Comparison of ENCODE assay signal across 27 cellular contexts in genomic region chr3:172021859-172022258, GRCh38.
"Had no signal": no experiment of that assay in that cellular context is flagged by ENCODE, and none has a peak within 500 bp of the region (broad histone marks: within the 10 kb centered on the region; RNA-seq: fewer than 3 reads in every experiment).

No MANE protein-coding gene starts in this region.

- H3K27me3 ChIP-seq: stomach, suprapubic skin, testis, thyroid gland, tibial artery, tibial nerve, transverse colon, upper lobe of left lung, upper lobe of right lung, uterus, vagina had no signal

- FAIRE-seq: urothelium cell line had no signal

- H3K9me3 ChIP-seq: stomach, suprapubic skin, testis, thoracic aorta, thyroid gland, tibial artery, tibial nerve, transverse colon, upper lobe of left lung, upper lobe of right lung, uterus, vagina had no signal

- DNase-seq: stimulated activated CD4-positive, alpha-beta T cell treated with anti-CD3 and anti-CD28 coated beads, Interleukin-2, amount 100 ng/mL, for 48 hours; stimulated activated CD4-positive, alpha-beta T cell treated with anti-CD3 and anti-CD28 coated beads, Interleukin-4, amount 100 ng/mL, for 1 hour; stimulated activated CD4-positive, alpha-beta T cell treated with anti-CD3 and anti-CD28 coated beads, Interleukin-4, amount 100 ng/mL, for 24 hours; stimulated activated CD4-positive, alpha-beta T cell treated with anti-CD3 and anti-CD28 coated beads, Interleukin-4, amount 100 ng/mL, for 4 hours; stimulated activated CD8-positive, alpha-beta memory T cell treated with anti-CD3 and anti-CD28 coated beads, Interleukin-4, amount 100 ng/mL, for 48 hours; stimulated activated naive B cell treated with anti-CD40 and anti-IgM and Interleukin-4, amounts not matched to agents 10 μg/mL and 1 μg/mL and 100 μg/mL, for 72 hours; stimulated activated naive CD4-positive, alpha-beta T cell; stimulated activated naive CD4-positive, alpha-beta T cell treated with Interleukin-2 at 50 U/mL for 16 hours; stimulated activated naive CD8-positive, alpha-beta T cell treated with anti-CD3 and anti-CD28 coated beads, Interleukin-15, amount 100 ng/mL, for 72 hours; stimulated activated naive CD8-positive, alpha-beta T cell treated with anti-CD3 and anti-CD28 coated beads, Interleukin-15, Interleukin-2, amounts not matched to agents 100 U/mL and 50 U/mL, for 24 hours; stomach; substantia nigra; testis; thyroid gland; tibial artery; transverse colon; trophoblast cell; upper lobe of left lung; upper lobe of right lung; uterus had no signal

- H3K27ac ChIP-seq: stomach, suprapubic skin, testis, thoracic aorta, thyroid gland, tibial artery, tibial nerve, transverse colon, upper lobe of left lung, upper lobe of right lung, uterus, vagina had no signal

- ATAC-seq: stimulated activated effector memory CD8-positive, alpha-beta T cell treated with anti-CD3 and anti-CD28 coated beads, Interleukin-12 subunit alpha, Interleukin-12 subunit beta, amount 100 ng/mL, for 72 hours; stimulated activated memory B cell treated with anti-CD40 and anti-IgM and Interleukin-4, amounts not matched to agents 10 μg/mL and 1 μg/mL and 100 μg/mL, for 72 hours; stimulated activated naive B cell treated with anti-CD40 and anti-IgM and Interleukin-4, amounts not matched to agents 10 μg/mL and 1 μg/mL and 100 μg/mL, for 72 hours; stimulated activated naive CD8-positive, alpha-beta T cell treated with anti-CD3 and anti-CD28 coated beads, Interleukin-15, amount 100 ng/mL, for 72 hours; stimulated activated naive CD8-positive, alpha-beta T cell treated with anti-CD3 and anti-CD28 coated beads, Interleukin-15, Interleukin-2, amounts not matched to agents 100 U/mL and 50 U/mL, for 24 hours; upper lobe of right lung had no signal

- H3K4me3 ChIP-seq: stomach, suprapubic skin, testis, thoracic aorta, thyroid gland, tibial artery, tibial nerve, transverse colon, upper lobe of left lung, upper lobe of right lung, uterus, vagina had no signal

- H3K4me1 ChIP-seq: stomach, suprapubic skin, testis, thyroid gland, tibial artery, tibial nerve, transverse colon, upper lobe of left lung, upper lobe of right lung, uterus, vagina had no signal

- H3K36me3 ChIP-seq: stomach, suprapubic skin, thoracic aorta, thyroid gland, tibial artery, tibial nerve, transverse colon, upper lobe of left lung, upper lobe of right lung, uterus, vagina had no signal
